ENCODE assay signal across 22 cellular contexts in the genomic region with DNA sequence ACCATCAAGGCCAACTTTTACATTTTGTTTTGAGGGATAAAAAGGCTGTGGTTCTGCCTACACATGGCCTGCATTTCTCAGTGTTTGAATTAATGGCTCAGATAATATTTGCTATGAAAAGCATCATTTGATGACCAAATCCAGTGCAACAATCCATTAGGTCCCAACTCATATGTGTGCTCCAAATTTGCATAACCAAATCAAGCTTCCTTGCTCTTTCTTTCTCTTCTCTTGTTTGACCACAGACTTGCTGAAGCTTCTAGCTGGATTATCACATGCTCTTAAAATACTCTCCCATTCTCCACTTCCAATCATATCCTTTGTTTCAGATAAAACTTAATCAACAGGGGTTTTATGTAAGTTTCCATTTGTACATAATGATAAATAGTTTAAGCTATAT.
"Had no signal": no experiment of that assay in that cellular context is flagged by ENCODE, and none has a peak within 500 bp of the region (broad histone marks: within the 10 kb centered on the region; RNA-seq: fewer than 3 reads in every experiment).

No MANE protein-coding gene starts in this region.

- H3K36me3 Mint-ChIP-seq: activated naive CD8-positive, alpha-beta T cell treated with anti-CD3 and anti-CD28 coated beads for 36 hours had no signal

- DNase-seq: activated CD4-positive, alpha-beta T cell treated with anti-CD3 and anti-CD28 coated beads for 36 hours; activated CD4-positive, alpha-beta T cell treated with anti-CD3 and anti-CD28 coated beads, Interleukin-2, amount 50 U/mL, for 48 hours; activated naive CD4-positive, alpha-beta T cell treated with Interleukin-2 at 50 U/mL for 16 hours; activated naive CD8-positive, alpha-beta T cell treated with anti-CD3 and anti-CD28 coated beads for 36 hours; activated T-cell treated with anti-CD3 and anti-CD28 coated beads, Interleukin-2, amount 50 U/mL, for 48 hours; dorsolateral prefrontal cortex; effector memory CD8-positive, alpha-beta T cell; head of caudate nucleus; islet precursor cell; left cardiac atrium; occipital lobe; posterior cingulate gyrus; right lobe of liver; stimulated activated CD4-positive, alpha-beta T cell treated with anti-CD3 and anti-CD28 coated beads, Interleukin-1b, Interleukin-23, amount 100 ng/mL, for 48 hours; stimulated activated naive CD8-positive, alpha-beta T cell treated with anti-CD3 and anti-CD28 coated beads, Interleukin-15, amount 100 ng/mL, for 72 hours; tibial artery had no signal

- H3K27me3 ChIP-seq: breast epithelium, dorsolateral prefrontal cortex, right lobe of liver, tibial artery had no signal

- H3K4me1 Mint-ChIP-seq: activated CD4-positive, alpha-beta T cell treated with anti-CD3 and anti-CD28 coated beads for 36 hours; stimulated activated naive CD8-positive, alpha-beta T cell treated with anti-CD3 and anti-CD28 coated beads, Interleukin-15, amount 100 ng/mL, for 72 hours had no signal

- H3K9me3 Mint-ChIP-seq: activated naive CD8-positive, alpha-beta T cell treated with anti-CD3 and anti-CD28 coated beads for 36 hours; T-helper 2 cell treated with Interferon-gamma antibody and Interleukin-4, amounts not matched to agents 5 μg/mL and 100 μg/mL, for 36 hours had no signal

- H3K36me3 ChIP-seq: breast epithelium, right lobe of liver, tibial artery had no signal

- H3K27me3 Mint-ChIP-seq: activated CD4-positive, alpha-beta T cell treated with anti-CD3 and anti-CD28 coated beads for 36 hours; activated naive CD8-positive, alpha-beta T cell treated with anti-CD3 and anti-CD28 coated beads for 36 hours; central memory CD8-positive, alpha-beta T cell; effector memory CD8-positive, alpha-beta T cell had no signal

- H3K27ac ChIP-seq: breast epithelium, right lobe of liver, skin epidermis, tibial artery, VCaP had no signal

- H3K4me3 Mint-ChIP-seq: activated CD4-positive, alpha-beta T cell treated with anti-CD3 and anti-CD28 coated beads for 36 hours; activated naive CD8-positive, alpha-beta T cell treated with anti-CD3 and anti-CD28 coated beads for 36 hours; central memory CD8-positive, alpha-beta T cell; effector memory CD8-positive, alpha-beta T cell; stimulated activated naive CD8-positive, alpha-beta T cell treated with anti-CD3 and anti-CD28 coated beads, Interleukin-15, amount 100 ng/mL, for 72 hours; T-helper 2 cell treated with Interferon-gamma antibody and Interleukin-4, amounts not matched to agents 5 μg/mL and 100 μg/mL, for 36 hours had no signal

- H3K27ac Mint-ChIP-seq: activated CD4-positive, alpha-beta T cell treated with anti-CD3 and anti-CD28 coated beads for 36 hours; activated naive CD8-positive, alpha-beta T cell treated with anti-CD3 and anti-CD28 coated beads for 36 hours; effector memory CD8-positive, alpha-beta T cell; stimulated activated naive CD8-positive, alpha-beta T cell treated with anti-CD3 and anti-CD28 coated beads, Interleukin-15, amount 100 ng/mL, for 72 hours; T-helper 2 cell treated with Interferon-gamma antibody and Interleukin-4, amounts not matched to agents 5 μg/mL and 100 μg/mL, for 36 hours had no signal

- H3K4me3 ChIP-seq: breast epithelium, right lobe of liver, skin epidermis, tibial artery had no signal

- H3K4me1 ChIP-seq: breast epithelium, right lobe of liver had no signal

- ATAC-seq: activated CD4-positive, alpha-beta T cell treated with anti-CD3 and anti-CD28 coated beads for 36 hours; effector memory CD8-positive, alpha-beta T cell; esophagus mucosa; left cardiac atrium; right lobe of liver; stimulated activated naive CD8-positive, alpha-beta T cell treated with anti-CD3 and anti-CD28 coated beads, Interleukin-15, amount 100 ng/mL, for 72 hours had no signal

- H3K9me3 ChIP-seq: right lobe of liver, tibial artery had no signal
